In the genomic region with DNA sequence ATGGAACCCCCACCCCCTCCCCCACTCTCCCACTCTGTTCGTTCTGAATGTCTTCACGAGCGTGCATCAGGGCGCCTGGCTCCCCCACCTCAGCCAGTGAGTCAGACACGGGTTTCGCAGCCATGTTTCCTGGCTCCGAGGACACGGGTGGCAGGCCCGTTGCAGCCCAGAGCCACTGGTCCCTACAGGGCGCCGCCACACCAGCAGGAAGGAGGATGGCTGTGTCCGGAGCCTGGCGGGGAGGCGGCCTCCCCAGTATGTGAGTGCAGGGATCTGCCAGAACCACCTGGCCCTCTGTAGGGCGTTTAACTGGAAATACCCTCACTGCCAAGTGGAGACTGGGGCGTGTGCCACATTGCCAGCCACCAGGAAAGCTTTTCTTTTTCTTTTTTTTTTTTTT, we compare ENCODE assay signal across 17 cellular contexts. TPM values are rescaled to one million over a fixed set of nuclear protein-coding genes. Genes with fewer than 3 reads are reported as not detected.
DNase-seq lines count a peak whose midpoint lies in the region; ATAC-seq, FAIRE-seq and TF ChIP-seq lines count a peak whose summit lies in the region.
"Had no signal": no experiment of that assay in that cellular context is flagged by ENCODE, and none has a peak within 500 bp of the region (broad histone marks: within the 10 kb centered on the region; RNA-seq: fewer than 3 reads in every experiment).

No MANE protein-coding gene starts in this region.

- H3K4me3 ChIP-seq in NT2/D1 (ENCODE audit: insufficient read length, low read depth) (no peak overlapping the region), lung (no peak overlapping the region)

- H3K27ac ChIP-seq in caudate nucleus (ENCODE audit: low read depth, low read length) (peak overlapping the region; percentile 33), lung (ENCODE audit: low read depth in 1 of 2, low read length in 1 of 2) (peak overlapping the region in 1 of 2 donors; percentile 83), temporal lobe (ENCODE audit: low read depth, low read length) (peak overlapping the region; percentile 14)
- H3K27ac ChIP-seq: neutrophil had no signal

- H3K4me1 ChIP-seq in NT2/D1 (ENCODE audit: insufficient read depth, insufficient read length) (peaks cover 9% of the 10 kb centered on the region), lung (ENCODE audit: control insufficient read depth in 2 of 2, insufficient read depth in 2 of 2, low read length in 2 of 2) (peaks cover 0 to 2% of the 10 kb centered on the region in 2 donors)

- WGBS in lung, 2 donors: 72 to 84% methylated on average over 16 of the region's 16 CpGs

- peak; percentile 24 for ATAC-seq in lung (ENCODE audit: insufficient read depth, low FRiP score)
- ATAC-seq: activated naive CD8-positive, alpha-beta T cell treated with anti-CD3 and anti-CD28 coated beads, Interleukin-2, amount 50 U/mL, for 24 hours had no signal

- FAIRE-seq in H54 (lab: Jason Lieb, UNC): no peak
- no peak for FAIRE-seq in RCC 7860 (lab: Jason Lieb, UNC)

- H3K27me3 ChIP-seq in NT2/D1 (ENCODE audit: insufficient read depth, insufficient read length) (no peaks in the 10 kb centered on the region), lung (ENCODE audit: control insufficient read depth, insufficient read depth) (no peaks in the 10 kb centered on the region)
- H3K27me3 ChIP-seq: neutrophil had no signal

- TF ChIP-seq CTCF in lung (IDR thresholded peaks at IDR 0.05; ENCODE audit: control extremely low read depth, extremely low read depth): no peak

- DNase-seq in NT2/D1 (ENCODE audit: low read depth, low spot score): no peak
- DNase-seq in caudate nucleus (lab: John Stamatoyannopoulos, UW): peak in 13 of 61 donors; percentile 9 to 57 (median 27)
- DNase-seq in lung (ENCODE audit: low spot score): no peak
- DNase-seq in SW 1271 (lab: John Stamatoyannopoulos, UW): no peak
- DNase-seq in ecto neural progenitor cell (ENCODE audit: low spot score): no peak
- DNase-seq in H54 (ENCODE audit: insufficient read length, low spot score): no peak
- DNase-seq in RCC 7860 (ENCODE audit: low spot score): no peak
- DNase-seq: activated CD4-positive, alpha-beta T cell treated with anti-CD3 and anti-CD28 coated beads for 1 hour; activated naive CD8-positive, alpha-beta T cell treated with anti-CD3 and anti-CD28 coated beads, Interleukin-2, amount 50 U/mL, for 24 hours; activated T-cell treated with anti-CD3 and anti-CD28 coated beads, Interleukin-2, amount 50 U/mL, for 1 hour; CD4-positive, CD25-positive, alpha-beta regulatory T cell; effector memory CD4-positive, alpha-beta T cell; GDM1; NCI-H2227 treated with DMSO at 0.1 percent for 48 hours; stimulated activated CD4-positive, alpha-beta T cell treated with anti-CD3 and anti-CD28 coated beads, Interleukin-15, amount 100 ng/mL, for 24 hours had no signal

- H3K36me3 ChIP-seq in NT2/D1 (ENCODE audit: insufficient read depth, insufficient read length, low read length): peaks cover 97% of the 10 kb centered on the region
- H3K36me3 ChIP-seq in lung (ENCODE audit: control insufficient read depth in 2 of 2, insufficient read depth in 2 of 2, low read length in 2 of 2): peaks cover 0 to 73% of the 10 kb centered on the region in 2 donors

- H3K9me3 ChIP-seq in NT2/D1 (ENCODE audit: insufficient read depth, low read length) (no peaks in the 10 kb centered on the region), lung (ENCODE audit: control insufficient read depth in 2 of 2, insufficient read depth in 1 of 2, low read length in 1 of 2) (no peaks in the 10 kb centered on the region)
- H3K9me3 ChIP-seq: neutrophil had no signal

- peak overlapping the region; percentile 53 for H3K9ac ChIP-seq in NT2/D1 (ENCODE audit: insufficient read length, low read depth)

- no peak for TF ChIP-seq POLR2A in H54 (IDR thresholded peaks at IDR 0.05; ENCODE audit: low read depth, low read length)

RNA-seq across cellular contexts. Expression of a gene that starts 18.5 kb away (rescaled TPM):
- total RNA-seq in lung (100 to 1,000 TPM in 1 of 2 donors, 10 to 100 TPM in 1; 33.2 to 140 TPM), temporal lobe (5.7 TPM)
- 100 to 1,000 TPM; 222 to 263 TPM for polyA plus RNA-seq in lung

RNA-seq across cellular contexts. Expression of a gene that starts 31.8 kb away (rescaled TPM):
- total RNA-seq in lung: 10 to 100 TPM; 23.0 to 26.7 TPM
- polyA plus RNA-seq in lung: 10 to 100 TPM; 15.8 to 15.9 TPM
- total RNA-seq in temporal lobe: 12.3 TPM

RNA-seq across cellular contexts. Expression of a gene that starts 38.7 kb away (rescaled TPM):
- total RNA-seq in lung (100 to 1,000 TPM in 1 of 2 donors, 10 to 100 TPM in 1; 62.7 to 276 TPM), temporal lobe (38.6 TPM)
- 100 to 1,000 TPM; 134 to 181 TPM for polyA plus RNA-seq in lung
